ENCODE assay signal across 1 cellular context in the genomic region with DNA sequence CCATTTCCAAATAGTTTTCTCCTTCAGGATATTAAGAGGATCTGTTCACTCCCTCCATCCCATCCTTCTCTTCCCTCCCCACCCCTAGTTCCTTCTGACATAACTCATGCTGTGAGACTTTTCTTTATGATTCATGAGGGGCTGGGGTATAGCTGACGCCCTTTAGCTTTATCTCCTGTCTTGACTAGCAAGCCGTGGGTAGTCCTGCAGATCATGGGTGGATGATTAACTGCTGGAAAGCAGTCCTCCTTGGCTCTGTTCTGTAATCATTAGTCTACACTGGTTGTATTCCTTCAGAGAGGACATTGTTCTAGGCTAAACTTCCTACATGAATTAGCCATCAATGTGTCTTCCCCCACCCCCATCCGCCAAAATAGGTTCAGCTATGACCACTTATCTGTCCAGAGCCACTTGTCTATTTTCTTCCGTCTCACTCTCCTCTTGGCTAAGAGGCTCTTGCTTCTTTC.
TF ChIP-seq lines count a peak whose summit lies in the region.

No MANE protein-coding gene starts in this region.

TF ChIP-seq in K562, 482 proteins besides CTCF, POLR2A, EP300 and RAD21 (continued from another document and continues in another):
- TF ChIP-seq, protein P1, sequence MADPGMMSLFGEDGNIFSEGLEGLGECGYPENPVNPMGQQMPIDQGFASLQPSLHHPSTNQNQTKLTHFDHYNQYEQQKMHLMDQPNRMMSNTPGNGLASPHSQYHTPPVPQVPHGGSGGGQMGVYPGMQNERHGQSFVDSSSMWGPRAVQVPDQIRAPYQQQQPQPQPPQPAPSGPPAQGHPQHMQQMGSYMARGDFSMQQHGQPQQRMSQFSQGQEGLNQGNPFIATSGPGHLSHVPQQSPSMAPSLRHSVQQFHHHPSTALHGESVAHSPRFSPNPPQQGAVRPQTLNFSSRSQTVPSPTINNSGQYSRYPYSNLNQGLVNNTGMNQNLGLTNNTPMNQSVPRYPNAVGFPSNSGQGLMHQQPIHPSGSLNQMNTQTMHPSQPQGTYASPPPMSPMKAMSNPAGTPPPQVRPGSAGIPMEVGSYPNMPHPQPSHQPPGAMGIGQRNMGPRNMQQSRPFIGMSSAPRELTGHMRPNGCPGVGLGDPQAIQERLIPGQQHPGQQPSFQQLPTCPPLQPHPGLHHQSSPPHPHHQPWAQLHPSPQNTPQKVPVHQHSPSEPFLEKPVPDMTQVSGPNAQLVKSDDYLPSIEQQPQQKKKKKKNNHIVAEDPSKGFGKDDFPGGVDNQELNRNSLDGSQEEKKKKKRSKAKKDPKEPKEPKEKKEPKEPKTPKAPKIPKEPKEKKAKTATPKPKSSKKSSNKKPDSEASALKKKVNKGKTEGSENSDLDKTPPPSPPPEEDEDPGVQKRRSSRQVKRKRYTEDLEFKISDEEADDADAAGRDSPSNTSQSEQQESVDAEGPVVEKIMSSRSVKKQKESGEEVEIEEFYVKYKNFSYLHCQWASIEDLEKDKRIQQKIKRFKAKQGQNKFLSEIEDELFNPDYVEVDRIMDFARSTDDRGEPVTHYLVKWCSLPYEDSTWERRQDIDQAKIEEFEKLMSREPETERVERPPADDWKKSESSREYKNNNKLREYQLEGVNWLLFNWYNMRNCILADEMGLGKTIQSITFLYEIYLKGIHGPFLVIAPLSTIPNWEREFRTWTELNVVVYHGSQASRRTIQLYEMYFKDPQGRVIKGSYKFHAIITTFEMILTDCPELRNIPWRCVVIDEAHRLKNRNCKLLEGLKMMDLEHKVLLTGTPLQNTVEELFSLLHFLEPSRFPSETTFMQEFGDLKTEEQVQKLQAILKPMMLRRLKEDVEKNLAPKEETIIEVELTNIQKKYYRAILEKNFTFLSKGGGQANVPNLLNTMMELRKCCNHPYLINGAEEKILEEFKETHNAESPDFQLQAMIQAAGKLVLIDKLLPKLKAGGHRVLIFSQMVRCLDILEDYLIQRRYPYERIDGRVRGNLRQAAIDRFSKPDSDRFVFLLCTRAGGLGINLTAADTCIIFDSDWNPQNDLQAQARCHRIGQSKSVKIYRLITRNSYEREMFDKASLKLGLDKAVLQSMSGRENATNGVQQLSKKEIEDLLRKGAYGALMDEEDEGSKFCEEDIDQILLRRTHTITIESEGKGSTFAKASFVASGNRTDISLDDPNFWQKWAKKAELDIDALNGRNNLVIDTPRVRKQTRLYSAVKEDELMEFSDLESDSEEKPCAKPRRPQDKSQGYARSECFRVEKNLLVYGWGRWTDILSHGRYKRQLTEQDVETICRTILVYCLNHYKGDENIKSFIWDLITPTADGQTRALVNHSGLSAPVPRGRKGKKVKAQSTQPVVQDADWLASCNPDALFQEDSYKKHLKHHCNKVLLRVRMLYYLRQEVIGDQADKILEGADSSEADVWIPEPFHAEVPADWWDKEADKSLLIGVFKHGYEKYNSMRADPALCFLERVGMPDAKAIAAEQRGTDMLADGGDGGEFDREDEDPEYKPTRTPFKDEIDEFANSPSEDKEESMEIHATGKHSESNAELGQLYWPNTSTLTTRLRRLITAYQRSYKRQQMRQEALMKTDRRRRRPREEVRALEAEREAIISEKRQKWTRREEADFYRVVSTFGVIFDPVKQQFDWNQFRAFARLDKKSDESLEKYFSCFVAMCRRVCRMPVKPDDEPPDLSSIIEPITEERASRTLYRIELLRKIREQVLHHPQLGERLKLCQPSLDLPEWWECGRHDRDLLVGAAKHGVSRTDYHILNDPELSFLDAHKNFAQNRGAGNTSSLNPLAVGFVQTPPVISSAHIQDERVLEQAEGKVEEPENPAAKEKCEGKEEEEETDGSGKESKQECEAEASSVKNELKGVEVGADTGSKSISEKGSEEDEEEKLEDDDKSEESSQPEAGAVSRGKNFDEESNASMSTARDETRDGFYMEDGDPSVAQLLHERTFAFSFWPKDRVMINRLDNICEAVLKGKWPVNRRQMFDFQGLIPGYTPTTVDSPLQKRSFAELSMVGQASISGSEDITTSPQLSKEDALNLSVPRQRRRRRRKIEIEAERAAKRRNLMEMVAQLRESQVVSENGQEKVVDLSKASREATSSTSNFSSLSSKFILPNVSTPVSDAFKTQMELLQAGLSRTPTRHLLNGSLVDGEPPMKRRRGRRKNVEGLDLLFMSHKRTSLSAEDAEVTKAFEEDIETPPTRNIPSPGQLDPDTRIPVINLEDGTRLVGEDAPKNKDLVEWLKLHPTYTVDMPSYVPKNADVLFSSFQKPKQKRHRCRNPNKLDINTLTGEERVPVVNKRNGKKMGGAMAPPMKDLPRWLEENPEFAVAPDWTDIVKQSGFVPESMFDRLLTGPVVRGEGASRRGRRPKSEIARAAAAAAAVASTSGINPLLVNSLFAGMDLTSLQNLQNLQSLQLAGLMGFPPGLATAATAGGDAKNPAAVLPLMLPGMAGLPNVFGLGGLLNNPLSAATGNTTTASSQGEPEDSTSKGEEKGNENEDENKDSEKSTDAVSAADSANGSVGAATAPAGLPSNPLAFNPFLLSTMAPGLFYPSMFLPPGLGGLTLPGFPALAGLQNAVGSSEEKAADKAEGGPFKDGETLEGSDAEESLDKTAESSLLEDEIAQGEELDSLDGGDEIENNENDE (IDR thresholded peaks at IDR 0.05; ENCODE audit: low read depth, low read length): no peak
- TF ChIP-seq NCOA1 (IDR thresholded peaks at IDR 0.05; ENCODE audit: low read depth) (0 out of 2 replicates have a peak, but pooled peaks have one; percentile 6), ETV6 (IDR thresholded peaks at IDR 0.05; ENCODE audit: borderline replicate concordance in 1 of 2, low read depth in 2 of 2, low read length in 1 of 2) (no peak; a peak in 1 of 4 replicates), ETV6 (CRISPR knock-in tag; IDR thresholded peaks at IDR 0.05; ENCODE audit: borderline replicate concordance) (no peak), ZC3H8 (IDR thresholded peaks at IDR 0.05) (no peak), OTX1 (CRISPR knock-in tag; IDR thresholded peaks at IDR 0.05) (no peak), ZNF695 (CRISPR knock-in tag; IDR thresholded peaks at IDR 0.05) (no peak), HNRNPK (IDR thresholded peaks at IDR 0.05; ENCODE audit: low read depth, low read length, poor library complexity, severe bottlenecking) (no peak), ZNF140 (CRISPR knock-in tag; IDR thresholded peaks at IDR 0.05) (no peak), NRF1 (conservative IDR thresholded peaks at IDR 0.05 in 1 of 2, IDR thresholded peaks at IDR 0.05 in 1 of 2) (no peak), PTBP1 (IDR thresholded peaks at IDR 0.05; ENCODE audit: low read depth, low read length) (no peak), ZEB2 (IDR thresholded peaks at IDR 0.05) (no peak), TSC22D4 (tag; IDR thresholded peaks at IDR 0.05) (no peak), HNRNPH1 (optimal IDR thresholded peaks at IDR 0.05; ENCODE audit: low read depth, low read length) (no peak), HCFC1 (IDR thresholded peaks at IDR 0.05; ENCODE audit: low read depth, low read length) (no peak), ZNF224 (CRISPR knock-in tag; IDR thresholded peaks at IDR 0.05) (no peak), ILK (tag; IDR thresholded peaks at IDR 0.05; ENCODE audit: borderline replicate concordance, low read depth) (no peak), SMARCA5 (IDR thresholded peaks at IDR 0.05) (no peak), POLR2B (IDR thresholded peaks at IDR 0.05; ENCODE audit: low read depth, partially characterized antibody) (no peak), ETV1 (tag; conservative IDR thresholded peaks at IDR 0.05; ENCODE audit: low read depth) (0 out of 2 replicates have a peak, but pooled peaks have one; percentile 29), ZNF146 (CRISPR knock-in tag; IDR thresholded peaks at IDR 0.05; ENCODE audit: unreplicated experiment) (no peak), ETV5 (CRISPR knock-in tag; IDR thresholded peaks at IDR 0.05; ENCODE audit: low read depth) (no peak; the same call in 1 of the 2 replicates), KDM2B (CRISPR knock-in tag; IDR thresholded peaks at IDR 0.05) (no peak), NR3C1 (CRISPR knock-in tag; IDR thresholded peaks at IDR 0.05) (no peak)
- TF ChIP-seq, protein P2, sequence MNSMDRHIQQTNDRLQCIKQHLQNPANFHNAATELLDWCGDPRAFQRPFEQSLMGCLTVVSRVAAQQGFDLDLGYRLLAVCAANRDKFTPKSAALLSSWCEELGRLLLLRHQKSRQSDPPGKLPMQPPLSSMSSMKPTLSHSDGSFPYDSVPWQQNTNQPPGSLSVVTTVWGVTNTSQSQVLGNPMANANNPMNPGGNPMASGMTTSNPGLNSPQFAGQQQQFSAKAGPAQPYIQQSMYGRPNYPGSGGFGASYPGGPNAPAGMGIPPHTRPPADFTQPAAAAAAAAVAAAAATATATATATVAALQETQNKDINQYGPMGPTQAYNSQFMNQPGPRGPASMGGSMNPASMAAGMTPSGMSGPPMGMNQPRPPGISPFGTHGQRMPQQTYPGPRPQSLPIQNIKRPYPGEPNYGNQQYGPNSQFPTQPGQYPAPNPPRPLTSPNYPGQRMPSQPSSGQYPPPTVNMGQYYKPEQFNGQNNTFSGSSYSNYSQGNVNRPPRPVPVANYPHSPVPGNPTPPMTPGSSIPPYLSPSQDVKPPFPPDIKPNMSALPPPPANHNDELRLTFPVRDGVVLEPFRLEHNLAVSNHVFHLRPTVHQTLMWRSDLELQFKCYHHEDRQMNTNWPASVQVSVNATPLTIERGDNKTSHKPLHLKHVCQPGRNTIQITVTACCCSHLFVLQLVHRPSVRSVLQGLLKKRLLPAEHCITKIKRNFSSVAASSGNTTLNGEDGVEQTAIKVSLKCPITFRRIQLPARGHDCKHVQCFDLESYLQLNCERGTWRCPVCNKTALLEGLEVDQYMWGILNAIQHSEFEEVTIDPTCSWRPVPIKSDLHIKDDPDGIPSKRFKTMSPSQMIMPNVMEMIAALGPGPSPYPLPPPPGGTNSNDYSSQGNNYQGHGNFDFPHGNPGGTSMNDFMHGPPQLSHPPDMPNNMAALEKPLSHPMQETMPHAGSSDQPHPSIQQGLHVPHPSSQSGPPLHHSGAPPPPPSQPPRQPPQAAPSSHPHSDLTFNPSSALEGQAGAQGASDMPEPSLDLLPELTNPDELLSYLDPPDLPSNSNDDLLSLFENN (IDR thresholded peaks at IDR 0.05; ENCODE audit: low read depth in 2 of 2, low read length in 2 of 2): 0 out of 4 replicates have a peak, but pooled peaks of 1 of the 2 experiments have one; percentile 45
- TF ChIP-seq, protein P3, sequence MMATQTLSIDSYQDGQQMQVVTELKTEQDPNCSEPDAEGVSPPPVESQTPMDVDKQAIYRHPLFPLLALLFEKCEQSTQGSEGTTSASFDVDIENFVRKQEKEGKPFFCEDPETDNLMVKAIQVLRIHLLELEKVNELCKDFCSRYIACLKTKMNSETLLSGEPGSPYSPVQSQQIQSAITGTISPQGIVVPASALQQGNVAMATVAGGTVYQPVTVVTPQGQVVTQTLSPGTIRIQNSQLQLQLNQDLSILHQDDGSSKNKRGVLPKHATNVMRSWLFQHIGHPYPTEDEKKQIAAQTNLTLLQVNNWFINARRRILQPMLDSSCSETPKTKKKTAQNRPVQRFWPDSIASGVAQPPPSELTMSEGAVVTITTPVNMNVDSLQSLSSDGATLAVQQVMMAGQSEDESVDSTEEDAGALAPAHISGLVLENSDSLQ (IDR thresholded peaks at IDR 0.05): peak; percentile 87
- TF ChIP-seq, protein P4, sequence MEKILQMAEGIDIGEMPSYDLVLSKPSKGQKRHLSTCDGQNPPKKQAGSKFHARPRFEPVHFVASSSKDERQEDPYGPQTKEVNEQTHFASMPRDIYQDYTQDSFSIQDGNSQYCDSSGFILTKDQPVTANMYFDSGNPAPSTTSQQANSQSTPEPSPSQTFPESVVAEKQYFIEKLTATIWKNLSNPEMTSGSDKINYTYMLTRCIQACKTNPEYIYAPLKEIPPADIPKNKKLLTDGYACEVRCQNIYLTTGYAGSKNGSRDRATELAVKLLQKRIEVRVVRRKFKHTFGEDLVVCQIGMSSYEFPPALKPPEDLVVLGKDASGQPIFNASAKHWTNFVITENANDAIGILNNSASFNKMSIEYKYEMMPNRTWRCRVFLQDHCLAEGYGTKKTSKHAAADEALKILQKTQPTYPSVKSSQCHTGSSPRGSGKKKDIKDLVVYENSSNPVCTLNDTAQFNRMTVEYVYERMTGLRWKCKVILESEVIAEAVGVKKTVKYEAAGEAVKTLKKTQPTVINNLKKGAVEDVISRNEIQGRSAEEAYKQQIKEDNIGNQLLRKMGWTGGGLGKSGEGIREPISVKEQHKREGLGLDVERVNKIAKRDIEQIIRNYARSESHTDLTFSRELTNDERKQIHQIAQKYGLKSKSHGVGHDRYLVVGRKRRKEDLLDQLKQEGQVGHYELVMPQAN (IDR thresholded peaks at IDR 0.05; ENCODE audit: borderline replicate concordance): no peak
- TF ChIP-seq, protein P5, sequence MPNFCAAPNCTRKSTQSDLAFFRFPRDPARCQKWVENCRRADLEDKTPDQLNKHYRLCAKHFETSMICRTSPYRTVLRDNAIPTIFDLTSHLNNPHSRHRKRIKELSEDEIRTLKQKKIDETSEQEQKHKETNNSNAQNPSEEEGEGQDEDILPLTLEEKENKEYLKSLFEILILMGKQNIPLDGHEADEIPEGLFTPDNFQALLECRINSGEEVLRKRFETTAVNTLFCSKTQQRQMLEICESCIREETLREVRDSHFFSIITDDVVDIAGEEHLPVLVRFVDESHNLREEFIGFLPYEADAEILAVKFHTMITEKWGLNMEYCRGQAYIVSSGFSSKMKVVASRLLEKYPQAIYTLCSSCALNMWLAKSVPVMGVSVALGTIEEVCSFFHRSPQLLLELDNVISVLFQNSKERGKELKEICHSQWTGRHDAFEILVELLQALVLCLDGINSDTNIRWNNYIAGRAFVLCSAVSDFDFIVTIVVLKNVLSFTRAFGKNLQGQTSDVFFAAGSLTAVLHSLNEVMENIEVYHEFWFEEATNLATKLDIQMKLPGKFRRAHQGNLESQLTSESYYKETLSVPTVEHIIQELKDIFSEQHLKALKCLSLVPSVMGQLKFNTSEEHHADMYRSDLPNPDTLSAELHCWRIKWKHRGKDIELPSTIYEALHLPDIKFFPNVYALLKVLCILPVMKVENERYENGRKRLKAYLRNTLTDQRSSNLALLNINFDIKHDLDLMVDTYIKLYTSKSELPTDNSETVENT (CRISPR knock-in tag; IDR thresholded peaks at IDR 0.05): no peak
- TF ChIP-seq, protein P6, sequence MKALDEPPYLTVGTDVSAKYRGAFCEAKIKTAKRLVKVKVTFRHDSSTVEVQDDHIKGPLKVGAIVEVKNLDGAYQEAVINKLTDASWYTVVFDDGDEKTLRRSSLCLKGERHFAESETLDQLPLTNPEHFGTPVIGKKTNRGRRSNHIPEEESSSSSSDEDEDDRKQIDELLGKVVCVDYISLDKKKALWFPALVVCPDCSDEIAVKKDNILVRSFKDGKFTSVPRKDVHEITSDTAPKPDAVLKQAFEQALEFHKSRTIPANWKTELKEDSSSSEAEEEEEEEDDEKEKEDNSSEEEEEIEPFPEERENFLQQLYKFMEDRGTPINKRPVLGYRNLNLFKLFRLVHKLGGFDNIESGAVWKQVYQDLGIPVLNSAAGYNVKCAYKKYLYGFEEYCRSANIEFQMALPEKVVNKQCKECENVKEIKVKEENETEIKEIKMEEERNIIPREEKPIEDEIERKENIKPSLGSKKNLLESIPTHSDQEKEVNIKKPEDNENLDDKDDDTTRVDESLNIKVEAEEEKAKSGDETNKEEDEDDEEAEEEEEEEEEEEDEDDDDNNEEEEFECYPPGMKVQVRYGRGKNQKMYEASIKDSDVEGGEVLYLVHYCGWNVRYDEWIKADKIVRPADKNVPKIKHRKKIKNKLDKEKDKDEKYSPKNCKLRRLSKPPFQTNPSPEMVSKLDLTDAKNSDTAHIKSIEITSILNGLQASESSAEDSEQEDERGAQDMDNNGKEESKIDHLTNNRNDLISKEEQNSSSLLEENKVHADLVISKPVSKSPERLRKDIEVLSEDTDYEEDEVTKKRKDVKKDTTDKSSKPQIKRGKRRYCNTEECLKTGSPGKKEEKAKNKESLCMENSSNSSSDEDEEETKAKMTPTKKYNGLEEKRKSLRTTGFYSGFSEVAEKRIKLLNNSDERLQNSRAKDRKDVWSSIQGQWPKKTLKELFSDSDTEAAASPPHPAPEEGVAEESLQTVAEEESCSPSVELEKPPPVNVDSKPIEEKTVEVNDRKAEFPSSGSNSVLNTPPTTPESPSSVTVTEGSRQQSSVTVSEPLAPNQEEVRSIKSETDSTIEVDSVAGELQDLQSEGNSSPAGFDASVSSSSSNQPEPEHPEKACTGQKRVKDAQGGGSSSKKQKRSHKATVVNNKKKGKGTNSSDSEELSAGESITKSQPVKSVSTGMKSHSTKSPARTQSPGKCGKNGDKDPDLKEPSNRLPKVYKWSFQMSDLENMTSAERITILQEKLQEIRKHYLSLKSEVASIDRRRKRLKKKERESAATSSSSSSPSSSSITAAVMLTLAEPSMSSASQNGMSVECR (CRISPR knock-in tag; IDR thresholded peaks at IDR 0.05): no peak
